8 cellular contexts compared by ENCODE assay signal in genomic region chr5:176388341-176389113, GRCh38. TPM values are rescaled to one million over a fixed set of nuclear protein-coding genes. Genes with fewer than 3 reads are reported as not detected.
DNase-seq lines count a peak whose midpoint lies in the region; ATAC-seq and TF ChIP-seq lines count a peak whose summit lies in the region.

HIGD2A (plus strand) TSS chr5:176388751; CDS start chr5:176388820, 69 bp downstream.
NOP16 (minus strand) TSS chr5:176388598; CDS start chr5:176388539, 59 bp downstream.

- H3K4me1 Mint-ChIP-seq in activated CD4-positive, alpha-beta T cell treated with anti-CD3 and anti-CD28 coated beads for 36 hours, result peaks cover 31% of the 10 kb centered on the region

- POLR2A ChIA-PET in activated CD4-positive, alpha-beta T cell treated with anti-CD3 and anti-CD28 coated beads for 36 hours (lab: Charles Lee), result interaction anchor here (0.5 to 1.7 kb wide), 6 partner anchors 11 to 149 kb away, joined by 3 to 5 read pairs (median 4); partner anchors contain the start of genes KIAA1191 and RNF44

- peak within 1 kb of the TSS; percentile 95 for H3K4me3 Mint-ChIP-seq in activated CD4-positive, alpha-beta T cell treated with anti-CD3 and anti-CD28 coated beads for 36 hours

- CTCF ChIA-PET in activated CD4-positive, alpha-beta T cell treated with anti-CD3 and anti-CD28 coated beads for 36 hours (lab: Charles Lee), result interaction anchor here (0.6 to 1.6 kb wide), 3 partner anchors 9 to 45 kb away, joined by 3 to 4 read pairs (median 3); no protein-coding TSS in a partner anchor

- intact Hi-C loops in activated CD4-positive, alpha-beta T cell treated with anti-CD3 and anti-CD28 coated beads for 36 hours (cut with DNase I, micrococcal nuclease), result loop anchor here (1.0 to 2.0 kb wide), 11 partner anchors 23 to 1038 kb away; partner anchors contain the start of genes ARL10 (in 2 of the 2), FAF2 (in 2 of the 2), KIAA1191 (in 2 of the 2) and RNF44 (in 2 of the 2)

- ATAC-seq in HG03442 (IDR thresholded peaks at IDR 0.05; ENCODE audit: unreplicated experiment), result peak; percentile 85
- ATAC-seq in activated CD4-positive, alpha-beta T cell treated with anti-CD3 and anti-CD28 coated beads for 36 hours, result peak; percentile 93

- peak; percentile 99 for DNase-seq in Ammon's horn (ENCODE audit: low spot score)
- DNase-seq in GM19238 (ENCODE audit: insufficient read length, low spot score), result peak; percentile 97
- peak; percentile 98 for DNase-seq in NCI-H524 (lab: John Stamatoyannopoulos, UW)
- peak; percentile 100 for DNase-seq in activated CD4-positive, alpha-beta T cell treated with anti-CD3 and anti-CD28 coated beads for 36 hours
- peak; percentile 99 for DNase-seq in choroid plexus epithelial cell (ENCODE audit: low read depth)
- DNase-seq in kidney glomerular epithelial cell (lab: John Stamatoyannopoulos, UW), result peak; percentile 99
- peak; percentile 95 to 99 for DNase-seq in stimulated activated CD4-positive, alpha-beta T cell treated with anti-CD3 and anti-CD28 coated beads, Interleukin-1b, Interleukin-23, amount 100 ng/mL, for 1 hour (ENCODE audit: low read depth in 2 of 2)

- no peaks in the 10 kb centered on the region for H3K9me3 Mint-ChIP-seq in activated CD4-positive, alpha-beta T cell treated with anti-CD3 and anti-CD28 coated beads for 36 hours (ENCODE audit: low read depth)

- H3K4me3 ChIP-seq in choroid plexus epithelial cell (ENCODE audit: low read depth, low read length), result peak within 1 kb of the TSS; percentile 92

- H3K36me3 Mint-ChIP-seq in activated CD4-positive, alpha-beta T cell treated with anti-CD3 and anti-CD28 coated beads for 36 hours (ENCODE audit: low read depth), result peaks cover 57% of the 10 kb centered on the region

- TF ChIP-seq CTCF in choroid plexus epithelial cell (conservative IDR thresholded peaks at IDR 0.05; ENCODE audit: low read depth, low read length), result no peak

- peak within 1 kb of the TSS; percentile 100 for H3K27ac Mint-ChIP-seq in activated CD4-positive, alpha-beta T cell treated with anti-CD3 and anti-CD28 coated beads for 36 hours

- H3K27me3 Mint-ChIP-seq in activated CD4-positive, alpha-beta T cell treated with anti-CD3 and anti-CD28 coated beads for 36 hours, result no peaks in the 10 kb centered on the region

RNA-seq across cellular contexts. Expression of gene HIGD2A, which starts in this region (rescaled TPM):
- total RNA-seq in activated CD4-positive, alpha-beta T cell treated with anti-CD3 and anti-CD28 coated beads for 36 hours, result 100 to 1,000 TPM; 104 to 140 TPM

RNA-seq across cellular contexts. Expression of gene NOP16, which starts in this region (rescaled TPM):
- 10 to 100 TPM; 54.3 to 65.4 TPM for total RNA-seq in activated CD4-positive, alpha-beta T cell treated with anti-CD3 and anti-CD28 coated beads for 36 hours

Comparison
In these comparisons a context has a peak if more than half of its experiments do, and no peak if none do; other contexts are left out.
1. Peak in every context shown above with its lines: DNase-seq, ATAC-seq and H3K4me3 ChIP-seq.